19 cellular contexts compared by ENCODE assay signal in genomic region chr3:168026764-168027163, GRCh38.
DNase-seq lines count a peak whose midpoint lies in the region; ATAC-seq and TF ChIP-seq lines count a peak whose summit lies in the region.
"Had no signal": no experiment of that assay in that cellular context is flagged by ENCODE, and none has a peak within 500 bp of the region (broad histone marks: within the 10 kb centered on the region; RNA-seq: fewer than 3 reads in every experiment).

No MANE protein-coding gene starts in this region.

- H3K27ac ChIP-seq in IMR-90 (ENCODE audit: insufficient read depth, low read length): no peak overlapping the region
- H3K27ac ChIP-seq in skeletal muscle tissue (ENCODE audit: low read depth, low read length): peak overlapping the region; percentile 61
- H3K27ac ChIP-seq in dorsolateral prefrontal cortex: no peak overlapping the region
- no peak overlapping the region for H3K27ac ChIP-seq in effector memory CD4-positive, alpha-beta T cell (ENCODE audit: insufficient read depth, low read length, poor library complexity, severe bottlenecking)
- H3K27ac ChIP-seq: BLaER1, HL-60 had no signal

- H3K36me3 Mint-ChIP-seq in glutamatergic neuron (ENCODE audit: unreplicated experiment): no peaks in the 10 kb centered on the region
- H3K36me3 Mint-ChIP-seq: CD4-positive, CD25-positive, alpha-beta regulatory T cell had no signal

- no peak overlapping the region for H2BK20ac ChIP-seq in IMR-90 (ENCODE audit: low read depth, low read length)

- peaks cover 6% of the 10 kb centered on the region for H3K9me1 ChIP-seq in IMR-90 (ENCODE audit: insufficient read depth, low read length)

- TF ChIP-seq CTCF in IMR-90 (conservative IDR thresholded peaks at IDR 0.05; ENCODE audit: low read depth, low read length) (no peak), glutamatergic neuron (IDR thresholded peaks at IDR 0.05; ENCODE audit: partially characterized antibody, unreplicated experiment) (no peak), dorsolateral prefrontal cortex (IDR thresholded peaks at IDR 0.05 in 54 of 56, conservative IDR thresholded peaks at IDR 0.05 in 2 of 56; ENCODE audit: low read depth in 1 of 56, partially characterized antibody in 56 of 56) (no peak)

- no peak overlapping the region for H3K56ac ChIP-seq in IMR-90 (ENCODE audit: extremely low read depth, insufficient read depth, low read length)

- H2AFZ ChIP-seq in IMR-90 (replicated peaks; ENCODE audit: low read length, poor library complexity): no peak overlapping the region

- H3K9me3 Mint-ChIP-seq in glutamatergic neuron (ENCODE audit: unreplicated experiment): peaks cover 6% of the 10 kb centered on the region

- H2BK5ac ChIP-seq in IMR-90 (ENCODE audit: low read depth, low read length, poor library complexity, severe bottlenecking): no peak overlapping the region

- H3K4ac ChIP-seq in IMR-90 (ENCODE audit: low read depth, low read length): no peak overlapping the region; the same call in 1 of the 2 replicates

- dilution Hi-C loops in IMR-90 (cut with HindIII; ENCODE audit: low sequenced_read_pairs, unreplicated experiment): loop anchor here (25.0 kb wide), 1 partner anchor 136 kb away; no protein-coding TSS in a partner anchor

- no peaks in the 10 kb centered on the region for H3K9me3 ChIP-seq in IMR-90 (ENCODE audit: control insufficient read depth, insufficient read depth, low read length)
- H3K9me3 ChIP-seq in skeletal muscle tissue (ENCODE audit: control insufficient read depth in 3 of 3, low read length in 3 of 3): no peaks in the 10 kb centered on the region
- no peaks in the 10 kb centered on the region for H3K9me3 ChIP-seq in effector memory CD4-positive, alpha-beta T cell (ENCODE audit: control insufficient read depth, low read length)
- H3K9me3 ChIP-seq: BLaER1 had no signal

- in situ Hi-C loops in IMR-90 (cut with MboI; ENCODE audit: low sequenced_read_pairs): no loop called here

- no peak for DNase-seq in IMR-90
- no peak for DNase-seq in glutamatergic neuron
- DNase-seq in left ventricle myocardium superior: no peak
- no peak for DNase-seq in dorsolateral prefrontal cortex
- no peak for DNase-seq in activated effector memory CD4-positive, alpha-beta T cell treated with anti-CD3 and anti-CD28 coated beads, Interleukin-2, amount 50 U/mL, for 16 hours
- DNase-seq in effector memory CD4-positive, alpha-beta T cell: no peak
- DNase-seq: CD4-positive, CD25-positive, alpha-beta regulatory T cell; NCI-H1092; NCI-H1417 treated with DMSO at 0.1 percent for 48 hours; NCI-H1694 treated with DMSO at 0.1 percent for 48 hours; NCI-H2081; NCI-H226; NCI-H510A; RPMI8226; SHP77 treated with DMSO at 0.1 percent for 48 hours had no signal

- H3K4me3 ChIP-seq in IMR-90 (ENCODE audit: insufficient read depth, low read depth, low read length) (no peak overlapping the region), skeletal muscle tissue (ENCODE audit: low read length in 3 of 3) (no peak overlapping the region), dorsolateral prefrontal cortex (peak overlapping the region in 2 of 59 donors; percentile 3 to 10)
- H3K4me3 ChIP-seq in effector memory CD4-positive, alpha-beta T cell (ENCODE audit: insufficient read depth, low read depth, low read length, poor library complexity, severe bottlenecking): no peak overlapping the region
- H3K4me3 ChIP-seq: BLaER1 had no signal

- H3K4me1 ChIP-seq in IMR-90 (ENCODE audit: control insufficient read depth, insufficient read depth, low read length) (peaks cover 3% of the 10 kb centered on the region), skeletal muscle tissue (ENCODE audit: control insufficient read depth in 3 of 3, insufficient read depth in 3 of 3, low read length in 3 of 3) (peaks cover 9 to 22% (median 10%) of the 10 kb centered on the region in 3 donors)
- H3K4me1 ChIP-seq in effector memory CD4-positive, alpha-beta T cell (ENCODE audit: control insufficient read depth, insufficient read depth, low read length, poor library complexity, severe bottlenecking): no peaks in the 10 kb centered on the region

- no peak overlapping the region; the same call in 1 of the 2 replicates for H4K91ac ChIP-seq in IMR-90 (ENCODE audit: insufficient read depth, low read depth, low read length)

- no peak for TF ChIP-seq POLR2A in IMR-90 (IDR thresholded peaks at IDR 0.05; ENCODE audit: low read depth, low read length)

- no peak overlapping the region for H3K18ac ChIP-seq in IMR-90 (ENCODE audit: low read depth, low read length)

- H2AK5ac ChIP-seq in IMR-90 (ENCODE audit: low read depth, low read length): no peak overlapping the region

- H3K23ac ChIP-seq in IMR-90 (ENCODE audit: low read depth, low read length): peak overlapping the region; percentile 21; the same call in 1 of the 2 replicates

- H4K5ac ChIP-seq in IMR-90 (ENCODE audit: low read depth, low read length): no peak overlapping the region

- no peak overlapping the region for H2AK9ac ChIP-seq in IMR-90 (replicated peaks; ENCODE audit: low read depth, low read length, poor library complexity)

- BruUV-seq in IMR-90 (replicated peaks; lab: Mats Ljungman, UMichigan): no TSS peak

- H3K27me3 ChIP-seq in IMR-90 (ENCODE audit: control insufficient read depth, insufficient read depth, low read length): no peaks in the 10 kb centered on the region
- no peaks in the 10 kb centered on the region for H3K27me3 ChIP-seq in skeletal muscle tissue (ENCODE audit: control insufficient read depth in 3 of 3, insufficient read depth in 3 of 3, low read length in 3 of 3)
- no peaks in the 10 kb centered on the region for H3K27me3 ChIP-seq in dorsolateral prefrontal cortex
- H3K27me3 ChIP-seq in effector memory CD4-positive, alpha-beta T cell (replicated peaks; ENCODE audit: control insufficient read depth, insufficient read depth, low read length, poor library complexity, severe bottlenecking): no peaks in the 10 kb centered on the region
- H3K27me3 ChIP-seq: BLaER1 had no signal

- peak overlapping the region; percentile 34 for H3K27ac Mint-ChIP-seq in glutamatergic neuron (ENCODE audit: unreplicated experiment)
- H3K27ac Mint-ChIP-seq: CD4-positive, CD25-positive, alpha-beta regulatory T cell had no signal

- H3K4me2 ChIP-seq in IMR-90 (ENCODE audit: low read depth, low read length): no peak overlapping the region
- H3K4me2 ChIP-seq: BLaER1 had no signal

- ATAC-seq in IMR-90 (ENCODE audit: low read depth): no peak
- ATAC-seq in left ventricle myocardium superior: peak; percentile 82
- ATAC-seq: HCT116 had no signal

- CTCF ChIA-PET in IMR-90 (lab: Yijun Ruan, JAX): no interaction called here

- H3K36me3 ChIP-seq in IMR-90 (ENCODE audit: control insufficient read depth, insufficient read depth, low read length): peaks cover 33% of the 10 kb centered on the region
- peaks cover 13 to 66% (median 31%) of the 10 kb centered on the region in 3 donors for H3K36me3 ChIP-seq in skeletal muscle tissue (ENCODE audit: control insufficient read depth in 3 of 3, insufficient read depth in 3 of 3, low read length in 3 of 3)
- no peaks in the 10 kb centered on the region for H3K36me3 ChIP-seq in effector memory CD4-positive, alpha-beta T cell (ENCODE audit: control insufficient read depth, insufficient read depth, low read length)

- H3K4me3 Mint-ChIP-seq in glutamatergic neuron (ENCODE audit: unreplicated experiment): no peak overlapping the region
- H3K4me3 Mint-ChIP-seq: CD4-positive, CD25-positive, alpha-beta regulatory T cell had no signal

- intact Hi-C loops in IMR-90 (cut with micrococcal nuclease): no loop called here
- intact Hi-C loops in left ventricle myocardium superior (cut with micrococcal nuclease): no loop called here
- intact Hi-C loops in dorsolateral prefrontal cortex (cut with DNase I): loop anchor here in 1 of 2 donors (10.0 kb wide), 1 partner anchor 622 kb away; no protein-coding TSS in a partner anchor

- H4K8ac ChIP-seq in IMR-90 (ENCODE audit: low read depth in 2 of 2, low read length in 2 of 2): no peak overlapping the region

- POLR2A ChIA-PET in IMR-90 (lab: Charles Lee; ENCODE audit: unreplicated experiment): no interaction called here

- peaks cover 7 to 12% of the 10 kb centered on the region in 2 experiments; a peak in 3 of 4 replicates for H3K79me1 ChIP-seq in IMR-90 (ENCODE audit: low read depth in 1 of 2, low read length in 2 of 2)

- no CpG with 5 or more reads among the region's 3 CpGs for WGBS in IMR-90 (ENCODE audit: extremely low coverage in 2 of 2, insufficient read length in 1 of 2), 2 experiments

- H3K27me3 Mint-ChIP-seq in glutamatergic neuron (ENCODE audit: unreplicated experiment): peaks cover 2% of the 10 kb centered on the region
- H3K27me3 Mint-ChIP-seq: CD4-positive, CD25-positive, alpha-beta regulatory T cell had no signal

- no peak overlapping the region for H2BK120ac ChIP-seq in IMR-90 (ENCODE audit: low read depth, low read length)

- no peak for TF ChIP-seq RAD21 in IMR-90 (IDR thresholded peaks at IDR 0.05; ENCODE audit: low read length)

- no peak overlapping the region for H2BK15ac ChIP-seq in IMR-90 (ENCODE audit: low read depth, low read length)

- H3K14ac ChIP-seq in IMR-90 (replicated peaks; ENCODE audit: low read depth, low read length): peak overlapping the region; percentile 57; the same call in 1 of the 2 replicates

- no peaks in the 10 kb centered on the region for H4K20me1 ChIP-seq in IMR-90 (ENCODE audit: insufficient read depth, low read length)
- H4K20me1 ChIP-seq: BLaER1 had no signal

- peaks cover 46% of the 10 kb centered on the region for H3K4me1 Mint-ChIP-seq in glutamatergic neuron (ENCODE audit: low read depth, unreplicated experiment)
- H3K4me1 Mint-ChIP-seq: CD4-positive, CD25-positive, alpha-beta regulatory T cell had no signal

- no peak overlapping the region for H3K9ac ChIP-seq in IMR-90 (ENCODE audit: low read depth, low read length)
- H3K9ac ChIP-seq in skeletal muscle tissue (ENCODE audit: low read depth in 1 of 3, low read length in 3 of 3): no peak overlapping the region
- H3K9ac ChIP-seq: BLaER1 had no signal

TF ChIP-seq in IMR-90, 13 proteins besides CTCF, POLR2A, EP300 and RAD21 (continues in another document):
- TF ChIP-seq BHLHE40 (IDR thresholded peaks at IDR 0.05; ENCODE audit: low read depth, low read length) (no peak), MXI1 (IDR thresholded peaks at IDR 0.05; ENCODE audit: borderline replicate concordance, low read depth, low read length) (no peak), NFE2L2 (IDR thresholded peaks at IDR 0.05; ENCODE audit: low read depth, low read length) (no peak), SMC3 (IDR thresholded peaks at IDR 0.05; ENCODE audit: low read depth, low read length) (no peak), USF2 (IDR thresholded peaks at IDR 0.05; ENCODE audit: low read depth, low read length) (no peak), MAFK (IDR thresholded peaks at IDR 0.05; ENCODE audit: low read depth, low read length) (no peak), FOS (IDR thresholded peaks at IDR 0.05; ENCODE audit: low read depth, low read length) (no peak)
